ENCODE assay signal across 1 cellular context in genomic region chr15:43895586-43895985, GRCh38.
TF ChIP-seq lines count a peak whose summit lies in the region.

No MANE protein-coding gene starts in this region.

TF ChIP-seq in H1, 55 proteins besides CTCF, POLR2A, EP300 and RAD21 (continued from another document):
- TF ChIP-seq ATF2 (IDR thresholded peaks at IDR 0.05; ENCODE audit: low read length), result no peak
